In genomic region chr2:130355578-130356431, GRCh38 we compare ENCODE assay signal across 9 cellular contexts. TPM values are rescaled to one million over a fixed set of nuclear protein-coding genes. Genes with fewer than 3 reads are reported as not detected.
DNase-seq lines count a peak whose midpoint lies in the region; ATAC-seq and TF ChIP-seq lines count a peak whose summit lies in the region.
"Had no signal": no experiment of that assay in that cellular context is flagged by ENCODE, and none has a peak within 500 bp of the region (broad histone marks: within the 10 kb centered on the region; RNA-seq: fewer than 3 reads in every experiment).

PTPN18 (plus strand) TSS chr2:130356056; CDS start chr2:130356108, 52 bp downstream.

- DNase-seq in CD1c-positive myeloid dendritic cell (ENCODE audit: extremely low spot score): peak; percentile 95
- peak; percentile 77 for DNase-seq in NCI-H526 treated with DMSO at 0.1 percent for 48 hours (lab: John Stamatoyannopoulos, UW)
- DNase-seq in activated CD4-positive, alpha-beta T cell treated with anti-CD3 and anti-CD28 coated beads, Interleukin-2, amount 50 U/mL, for 4 hours: peak; percentile 34 to 40
- peak; percentile 29 for DNase-seq in effector CD8-positive, alpha-beta T cell (lab: John Stamatoyannopoulos, UW)
- peak; percentile 91 for DNase-seq in lung (ENCODE audit: low spot score)
- peak; percentile 51 to 56 for DNase-seq in stimulated activated CD8-positive, alpha-beta memory T cell treated with anti-CD3 and anti-CD28 coated beads, Interleukin-15, amount 100 ng/mL, for 48 hours (ENCODE audit: low read depth in 2 of 2)

- ATAC-seq in GM19035 (IDR thresholded peaks at IDR 0.05; ENCODE audit: unreplicated experiment) (peak; percentile 94), HG03159 (IDR thresholded peaks at IDR 0.05; ENCODE audit: unreplicated experiment) (peak; percentile 80), lung (ENCODE audit: insufficient read depth, low FRiP score) (peak; percentile 98)

- no peaks in the 10 kb centered on the region for H3K9me3 ChIP-seq in lung (ENCODE audit: control insufficient read depth in 2 of 2, insufficient read depth in 1 of 2, low read length in 1 of 2)

- no peaks in the 10 kb centered on the region for H3K27me3 ChIP-seq in lung (ENCODE audit: control insufficient read depth, insufficient read depth)

- H3K27ac ChIP-seq in lung (ENCODE audit: low read depth in 1 of 2, low read length in 1 of 2): peak within 1 kb of the TSS; percentile 81 to 95
- H3K27ac ChIP-seq: epithelial cell of prostate had no signal

- peak within 1 kb of the TSS; percentile 74 for H3K4me3 ChIP-seq in lung

- WGBS in lung, 2 donors: 0% methylated on average over 77 to 107 of the region's 107 CpGs

- no peaks in the 10 kb centered on the region for H3K36me3 ChIP-seq in lung (ENCODE audit: control insufficient read depth in 2 of 2, insufficient read depth in 2 of 2, low read length in 2 of 2)

- peaks cover 5 to 12% of the 10 kb centered on the region in 2 donors for H3K4me1 ChIP-seq in lung (ENCODE audit: control insufficient read depth in 2 of 2, insufficient read depth in 2 of 2, low read length in 2 of 2)

- TF ChIP-seq CTCF in lung (IDR thresholded peaks at IDR 0.05; ENCODE audit: control extremely low read depth, extremely low read depth): peak; percentile 24

RNA-seq across cellular contexts. Expression of gene PTPN18, which starts in this region (rescaled TPM):
- 10 to 100 TPM; 29.2 to 88.3 TPM for total RNA-seq in lung
- 10 to 100 TPM; 52.5 to 67.0 TPM for polyA plus RNA-seq in lung

Comparison
In these comparisons a context has a peak if more than half of its experiments do, and no peak if none do; other contexts are left out.
1. Peak in every context shown above with its lines: DNase-seq, ATAC-seq, H3K4me3 ChIP-seq and H3K27ac ChIP-seq.
2. DNase-seq: peak in every context shown above with its lines; median percentile 95 in CD1c-positive myeloid dendritic cell; 91 in lung; 77 in NCI-H526 treated with DMSO at 0.1 percent for 48 hours; 54 in stimulated activated CD8-positive, alpha-beta memory T cell treated with anti-CD3 and anti-CD28 coated beads, Interleukin-15, amount 100 ng/mL, for 48 hours; 37 in activated CD4-positive, alpha-beta T cell treated with anti-CD3 and anti-CD28 coated beads, Interleukin-2, amount 50 U/mL, for 4 hours; 29 in effector CD8-positive, alpha-beta T cell.